1 cellular context compared by ENCODE assay signal in genomic region chr16:19410435-19411153, GRCh38.
TF ChIP-seq lines count a peak whose summit lies in the region.

No MANE protein-coding gene starts in this region.

TF ChIP-seq in SK-N-SH treated with all-trans-retinoic acid at 6 μM for 48 hours, 23 proteins besides CTCF, POLR2A, EP300 and RAD21 (continued from another document):
- TF ChIP-seq TSHZ2 (CRISPR knock-in tag; IDR thresholded peaks at IDR 0.05) = no peak
- no peak for TF ChIP-seq BACH2 (CRISPR knock-in tag; IDR thresholded peaks at IDR 0.05; ENCODE audit: borderline replicate concordance)
- no peak for TF ChIP-seq PPARA (CRISPR knock-in tag; IDR thresholded peaks at IDR 0.05; ENCODE audit: borderline replicate concordance)
- no peak for TF ChIP-seq ZFP3 (CRISPR knock-in tag; IDR thresholded peaks at IDR 0.05)
- TF ChIP-seq CSDC2 (CRISPR knock-in tag; IDR thresholded peaks at IDR 0.05) = no peak
